Comparison of ENCODE assay signal across 20 cellular contexts in the genomic region with DNA sequence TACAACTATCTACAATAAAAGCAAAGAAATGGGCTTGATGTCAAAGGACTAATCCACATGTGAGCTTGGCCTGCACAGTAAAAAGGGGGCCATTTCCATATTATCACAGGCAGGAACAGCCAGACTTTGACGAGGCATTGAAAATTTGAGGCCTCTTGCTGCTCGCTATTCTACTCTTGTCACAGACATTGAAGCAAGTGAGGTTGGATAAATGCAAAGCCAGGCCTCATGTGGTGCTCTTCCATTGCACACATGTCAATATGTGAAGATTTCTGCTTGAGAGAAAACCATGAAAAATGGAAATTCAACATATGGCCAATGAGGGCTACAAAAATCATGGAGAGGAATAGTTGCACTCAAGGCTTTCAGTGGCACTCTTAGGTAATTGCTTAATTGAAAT.
"Had no signal": no experiment of that assay in that cellular context is flagged by ENCODE, and none has a peak within 500 bp of the region (broad histone marks: within the 10 kb centered on the region; RNA-seq: fewer than 3 reads in every experiment).

No MANE protein-coding gene starts in this region.

- H3K9me3 ChIP-seq: prostate gland, suprapubic skin had no signal

- H3K4me1 ChIP-seq: prostate gland, spleen, suprapubic skin had no signal

- H3K36me3 ChIP-seq: prostate gland, spleen, suprapubic skin had no signal

- H3K27me3 Mint-ChIP-seq: activated naive CD8-positive, alpha-beta T cell treated with anti-CD3 and anti-CD28 coated beads for 36 hours; activated T-cell treated with anti-CD3 and anti-CD28 coated beads, Interleukin-2, amount 50 U/mL, for 24 hours; naive B cell had no signal

- H3K27ac ChIP-seq: prostate gland, spleen, suprapubic skin had no signal

- H3K27ac Mint-ChIP-seq: activated naive CD8-positive, alpha-beta T cell treated with anti-CD3 and anti-CD28 coated beads for 36 hours; activated T-cell treated with anti-CD3 and anti-CD28 coated beads, Interleukin-2, amount 50 U/mL, for 24 hours; immature natural killer cell; naive B cell; type B pancreatic cell had no signal

- H3K27me3 ChIP-seq: spleen, suprapubic skin had no signal

- DNase-seq: activated CD4-positive, alpha-beta T cell treated with anti-CD3 and anti-CD28 coated beads, Interleukin-2, amount 50 U/mL, for 4 hours; activated effector memory CD4-positive, alpha-beta T cell treated with Interleukin-2 at 50 U/mL for 16 hours; activated naive CD8-positive, alpha-beta T cell treated with anti-CD3 and anti-CD28 coated beads for 36 hours; activated T-cell treated with anti-CD3 and anti-CD28 coated beads, Interleukin-2, amount 50 U/mL, for 24 hours; anterior cingulate cortex; hypothalamus; immature natural killer cell; left cardiac atrium; naive B cell; occipital lobe; spleen; stimulated activated CD4-positive, alpha-beta T cell treated with anti-CD3 and anti-CD28 coated beads, Interleukin-1b, Interleukin-23, amount 100 ng/mL, for 48 hours; stimulated activated naive CD4-positive, alpha-beta T cell; T-helper 2 cell had no signal

- H3K4me3 Mint-ChIP-seq: activated naive CD8-positive, alpha-beta T cell treated with anti-CD3 and anti-CD28 coated beads for 36 hours; activated T-cell treated with anti-CD3 and anti-CD28 coated beads, Interleukin-2, amount 50 U/mL, for 24 hours; immature natural killer cell; naive B cell; type B pancreatic cell had no signal

- H3K4me1 Mint-ChIP-seq: activated naive CD8-positive, alpha-beta T cell treated with anti-CD3 and anti-CD28 coated beads for 36 hours; immature natural killer cell; naive B cell had no signal

- ATAC-seq: activated CD4-positive, CD25-positive, alpha-beta regulatory T cell treated with anti-CD3 and anti-CD28 coated beads, Interleukin-2, amount 50 U/mL, for 24 hours; esophagus mucosa; left cardiac atrium; sciatic nerve had no signal

- H3K4me3 ChIP-seq: prostate gland, spleen, suprapubic skin had no signal

- H3K36me3 Mint-ChIP-seq: activated naive CD8-positive, alpha-beta T cell treated with anti-CD3 and anti-CD28 coated beads for 36 hours; type B pancreatic cell had no signal
